1 cellular context compared by ENCODE assay signal in the genomic region with DNA sequence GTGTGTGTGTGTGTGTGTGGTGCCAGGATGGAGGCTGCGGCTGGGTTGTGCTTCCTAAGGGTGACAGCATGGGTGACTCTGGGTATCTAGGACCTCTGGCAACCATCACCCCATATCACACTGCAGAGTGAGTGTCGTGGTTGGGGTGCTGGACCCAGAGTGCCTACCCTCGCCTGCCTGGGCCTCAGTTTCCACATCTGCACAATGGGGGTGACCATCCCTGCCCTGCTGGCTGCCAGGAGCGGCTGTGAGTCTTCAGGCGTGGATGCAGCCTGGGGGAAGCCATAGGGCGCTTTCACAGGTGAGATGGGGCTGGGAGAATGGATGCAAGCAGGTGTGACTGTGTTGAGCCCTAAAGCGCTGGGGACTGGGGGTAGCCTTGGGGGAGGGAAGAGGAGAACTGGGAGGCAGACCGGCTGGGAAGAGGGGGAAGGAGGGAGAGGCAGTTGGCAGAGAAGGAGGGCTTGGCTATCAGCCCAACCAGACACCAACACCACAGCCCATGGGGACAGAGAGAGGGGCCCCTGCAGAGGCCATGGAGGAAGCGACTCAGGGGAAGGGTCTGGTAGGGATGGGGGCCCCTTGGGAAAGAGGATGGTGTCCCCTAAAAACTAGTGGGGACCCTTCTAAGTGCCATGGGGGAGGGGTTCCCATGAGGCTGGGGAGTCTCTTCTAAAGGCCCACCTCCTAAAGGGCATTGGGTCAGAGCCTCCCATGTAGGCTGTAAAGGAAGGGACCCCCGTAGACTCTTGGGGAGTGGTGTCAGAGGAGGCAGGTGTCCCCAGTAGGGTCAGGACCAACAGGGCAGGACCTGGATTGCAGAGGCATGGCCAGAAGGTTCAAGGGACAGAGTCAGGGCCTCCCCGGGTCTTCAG.
TF ChIP-seq lines count a peak whose summit lies in the region.

No MANE protein-coding gene starts in this region.

TF ChIP-seq in IMR-90, 13 proteins besides CTCF, POLR2A, EP300 and RAD21:
- TF ChIP-seq CEBPB (IDR thresholded peaks at IDR 0.05; ENCODE audit: low read depth, low read length) (no peak), CHD1 (IDR thresholded peaks at IDR 0.05; ENCODE audit: low read depth, low read length) (no peak), MXI1 (IDR thresholded peaks at IDR 0.05; ENCODE audit: borderline replicate concordance, low read depth, low read length) (no peak), SMC3 (IDR thresholded peaks at IDR 0.05; ENCODE audit: low read depth, low read length) (no peak), MAZ (IDR thresholded peaks at IDR 0.05; ENCODE audit: borderline replicate concordance, low read depth, low read length) (no peak), RCOR1 (IDR thresholded peaks at IDR 0.05; ENCODE audit: insufficient replicate concordance, low read length) (no peak), BHLHE40 (IDR thresholded peaks at IDR 0.05; ENCODE audit: low read depth, low read length) (no peak)
- TF ChIP-seq, protein P1, sequence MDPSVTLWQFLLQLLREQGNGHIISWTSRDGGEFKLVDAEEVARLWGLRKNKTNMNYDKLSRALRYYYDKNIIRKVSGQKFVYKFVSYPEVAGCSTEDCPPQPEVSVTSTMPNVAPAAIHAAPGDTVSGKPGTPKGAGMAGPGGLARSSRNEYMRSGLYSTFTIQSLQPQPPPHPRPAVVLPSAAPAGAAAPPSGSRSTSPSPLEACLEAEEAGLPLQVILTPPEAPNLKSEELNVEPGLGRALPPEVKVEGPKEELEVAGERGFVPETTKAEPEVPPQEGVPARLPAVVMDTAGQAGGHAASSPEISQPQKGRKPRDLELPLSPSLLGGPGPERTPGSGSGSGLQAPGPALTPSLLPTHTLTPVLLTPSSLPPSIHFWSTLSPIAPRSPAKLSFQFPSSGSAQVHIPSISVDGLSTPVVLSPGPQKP (IDR thresholded peaks at IDR 0.05; ENCODE audit: borderline replicate concordance, low read depth, low read length) = no peak
